Comparison of ENCODE assay signal across 13 cellular contexts in the genomic region with DNA sequence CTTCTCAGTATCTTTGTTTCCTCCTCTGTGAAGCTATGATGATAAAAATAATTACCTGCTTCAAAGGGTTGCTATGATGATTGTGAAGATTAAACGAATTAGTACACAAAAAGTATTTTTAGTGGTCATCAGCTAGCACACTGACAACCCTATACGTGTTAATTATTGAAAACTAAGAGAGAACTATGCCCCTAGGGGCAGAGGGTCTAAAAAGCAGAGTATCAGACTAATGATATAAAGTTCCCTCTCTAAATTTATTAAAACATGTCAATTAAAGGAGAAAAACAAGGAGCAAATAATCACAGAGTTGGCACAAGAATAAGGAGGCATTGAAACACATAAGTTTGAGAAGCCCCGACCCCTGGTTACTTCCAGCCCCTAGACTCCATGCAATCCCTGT. TPM values are rescaled to one million over a fixed set of nuclear protein-coding genes. Genes with fewer than 3 reads are reported as not detected.
A peak's percentile ranks its signal among the peaks of the same experiment; 100 is the strongest.
DNase-seq lines count a peak whose midpoint lies in the region; ATAC-seq and TF ChIP-seq lines count a peak whose summit lies in the region.
"Had no signal": no experiment of that assay in that cellular context is flagged by ENCODE, and none has a peak within 500 bp of the region (broad histone marks: within the 10 kb centered on the region; RNA-seq: fewer than 3 reads in every experiment).

No MANE protein-coding gene starts in this region.

- H3K9me3 Mint-ChIP-seq in HFFc6 = no peaks in the 10 kb centered on the region
- no peaks in the 10 kb centered on the region for H3K9me3 Mint-ChIP-seq in brain
- no peaks in the 10 kb centered on the region for H3K9me3 Mint-ChIP-seq in progenitor cell of endocrine pancreas (ENCODE audit: low read depth)
- H3K9me3 Mint-ChIP-seq in WTC11 = no peaks in the 10 kb centered on the region
- H3K9me3 Mint-ChIP-seq: CD4-positive, alpha-beta T cell had no signal

- POLR2A ChIA-PET in A673 (lab: Charles Lee; ENCODE audit: low non-redundant PET) = no interaction called here
- POLR2A ChIA-PET in WTC11 (lab: Charles Lee) = no interaction called here

- TF ChIP-seq CTCF in A673 (conservative IDR thresholded peaks at IDR 0.05; ENCODE audit: low read depth, low read length) (0 out of 2 replicates have a peak, but pooled peaks have one; percentile 17), HFFc6 (IDR thresholded peaks at IDR 0.05) (0 out of 2 replicates have a peak, but pooled peaks have one; percentile 14), brain (conservative IDR thresholded peaks at IDR 0.05) (no peak), progenitor cell of endocrine pancreas (IDR thresholded peaks at IDR 0.05; ENCODE audit: unreplicated experiment) (peak; percentile 30), WTC11 (IDR thresholded peaks at IDR 0.05) (no peak)

- no peak overlapping the region for H3K4me3 Mint-ChIP-seq in HFFc6
- H3K4me3 Mint-ChIP-seq in brain = no peak overlapping the region
- no peak overlapping the region for H3K4me3 Mint-ChIP-seq in progenitor cell of endocrine pancreas (ENCODE audit: low read depth)
- no peak overlapping the region for H3K4me3 Mint-ChIP-seq in WTC11
- H3K4me3 Mint-ChIP-seq: B cell; CD4-positive, alpha-beta T cell had no signal

- intact Hi-C loops in A673 (cut with micrococcal nuclease; ENCODE audit: unreplicated experiment) = loop anchor here (10.0 kb wide), 1 partner anchor 301 kb away; no protein-coding TSS in a partner anchor

- H3K27me3 ChIP-seq in A673 (replicated peaks; ENCODE audit: insufficient read depth, low read depth, low read length, poor library complexity) = no peaks in the 10 kb centered on the region

- no peaks in the 10 kb centered on the region for H3K9me3 ChIP-seq in A673 (ENCODE audit: low read depth, low read length, poor library complexity, severe bottlenecking)
- H3K9me3 ChIP-seq: HAP-1 had no signal

- CTCF ChIA-PET in A673 (lab: Charles Lee) = no interaction called here
- CTCF ChIA-PET in WTC11 (lab: Charles Lee) = interaction anchor here (0.6 to 2.8 kb wide), 4 partner anchors 17 to 253 kb away, joined by 4 to 15 read pairs (median 6); no protein-coding TSS in a partner anchor

- H3K4me1 ChIP-seq in A673 (ENCODE audit: insufficient read depth, low read length, poor library complexity, severe bottlenecking) = peaks cover 12% of the 10 kb centered on the region
- H3K4me1 ChIP-seq: HAP-1 had no signal

- no peak overlapping the region for H3K4me3 ChIP-seq in A673 (ENCODE audit: low read depth, low read length, poor library complexity, severe bottlenecking)
- H3K4me3 ChIP-seq: HAP-1 had no signal

- no TSS peak for BruUV-seq in A673 (replicated peaks; lab: Mats Ljungman, UMichigan)

- no peak for DNase-seq in A673 (ENCODE audit: low spot score)
- no peak for DNase-seq in HFFc6
- no peak for DNase-seq in progenitor cell of endocrine pancreas (ENCODE audit: low spot score, unreplicated experiment)
- DNase-seq in SKM-1 treated with dmso at 0.1 percent for 144 hours (lab: John Stamatoyannopoulos, UW; ENCODE audit: unreplicated experiment) = no peak
- no peak for DNase-seq in WTC11 (ENCODE audit: low spot score)
- DNase-seq: C1 segment of cervical spinal cord; CD4-positive, alpha-beta T cell; DMS79 treated with DMSO at 0.1 percent for 48 hours; EL had no signal

- H3K27me3 Mint-ChIP-seq in HFFc6 (ENCODE audit: insufficient read depth) = no peaks in the 10 kb centered on the region
- peaks cover 3% of the 10 kb centered on the region for H3K27me3 Mint-ChIP-seq in brain
- peaks cover 73% of the 10 kb centered on the region for H3K27me3 Mint-ChIP-seq in progenitor cell of endocrine pancreas
- no peaks in the 10 kb centered on the region for H3K27me3 Mint-ChIP-seq in WTC11 (ENCODE audit: low read depth)
- H3K27me3 Mint-ChIP-seq: B cell had no signal

- no peaks in the 10 kb centered on the region for H3K36me3 Mint-ChIP-seq in HFFc6 (ENCODE audit: low read depth)
- H3K36me3 Mint-ChIP-seq in brain = no peaks in the 10 kb centered on the region
- H3K36me3 Mint-ChIP-seq in progenitor cell of endocrine pancreas (ENCODE audit: insufficient read depth) = no peaks in the 10 kb centered on the region
- H3K36me3 Mint-ChIP-seq in WTC11 = no peaks in the 10 kb centered on the region

- no peak overlapping the region for H3K27ac ChIP-seq in A673 (ENCODE audit: low read depth, low read length, poor library complexity, severe bottlenecking)

- peaks cover 52% of the 10 kb centered on the region for H3K4me1 Mint-ChIP-seq in HFFc6 (ENCODE audit: low read depth)
- peaks cover 48% of the 10 kb centered on the region for H3K4me1 Mint-ChIP-seq in brain
- peaks cover 49% of the 10 kb centered on the region for H3K4me1 Mint-ChIP-seq in progenitor cell of endocrine pancreas (ENCODE audit: low read depth)
- H3K4me1 Mint-ChIP-seq in WTC11 = peaks cover 42% of the 10 kb centered on the region
- H3K4me1 Mint-ChIP-seq: B cell had no signal

- H3K27ac Mint-ChIP-seq in HFFc6 (no peak overlapping the region), brain (peak overlapping the region in 4 of 5 experiments; percentile 19 to 56 (median 41)), progenitor cell of endocrine pancreas (no peak overlapping the region), WTC11 (no peak overlapping the region)
- H3K27ac Mint-ChIP-seq: B cell; CD4-positive, alpha-beta T cell had no signal

- H3K36me3 ChIP-seq in A673 (ENCODE audit: insufficient read depth, low read length, poor library complexity, severe bottlenecking) = no peaks in the 10 kb centered on the region
- H3K36me3 ChIP-seq: HAP-1 had no signal

- ATAC-seq in WTC11 = no peak
- no peak for ATAC-seq in GM18517 (IDR thresholded peaks at IDR 0.05; ENCODE audit: unreplicated experiment)

TF ChIP-seq in WTC11, 78 proteins besides CTCF, POLR2A, EP300 and RAD21:
- TF ChIP-seq OVOL2 (CRISPR knock-in tag; IDR thresholded peaks at IDR 0.05; ENCODE audit: borderline replicate concordance) (no peak), SMAD3 (CRISPR knock-in tag; IDR thresholded peaks at IDR 0.05; ENCODE audit: borderline replicate concordance) (no peak), JUN (CRISPR knock-in tag; IDR thresholded peaks at IDR 0.05) (no peak), E2F5 (CRISPR knock-in tag; IDR thresholded peaks at IDR 0.05) (no peak), AFF4 (CRISPR knock-in tag; IDR thresholded peaks at IDR 0.05; ENCODE audit: borderline replicate concordance) (no peak)
- TF ChIP-seq, protein P1, sequence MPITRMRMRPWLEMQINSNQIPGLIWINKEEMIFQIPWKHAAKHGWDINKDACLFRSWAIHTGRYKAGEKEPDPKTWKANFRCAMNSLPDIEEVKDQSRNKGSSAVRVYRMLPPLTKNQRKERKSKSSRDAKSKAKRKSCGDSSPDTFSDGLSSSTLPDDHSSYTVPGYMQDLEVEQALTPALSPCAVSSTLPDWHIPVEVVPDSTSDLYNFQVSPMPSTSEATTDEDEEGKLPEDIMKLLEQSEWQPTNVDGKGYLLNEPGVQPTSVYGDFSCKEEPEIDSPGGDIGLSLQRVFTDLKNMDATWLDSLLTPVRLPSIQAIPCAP (CRISPR knock-in tag; IDR thresholded peaks at IDR 0.05) = no peak
TF ChIP-seq in WTC11: peak in this region for 0.

RNA-seq across cellular contexts. Expression of gene ADD3, which starts 34.4 kb away (rescaled TPM):
- total RNA-seq in A673 (2021) (80.5 and 82.9 TPM in 2 replicates), progenitor cell of endocrine pancreas (111 and 117 TPM in 2 replicates), WTC11 (2021) (86.7 to 95.7 TPM (median 88.3 TPM) in 3 replicates)
- total RNA-seq in HFFc6 (2021; fragmentation: NEBNext Ultra II Directional; extraction: Animal tissue kit (Norgen Biotek cat#: 25700)) = 10 to 100 TPM; 46.4 to 57.4 (median 51.5) TPM
- 36.6 TPM for polyA plus RNA-seq in brain (ENCODE audit: insufficient read depth, low read depth, low replicate concordance)

RNA-seq across cellular contexts. Expression of gene XPNPEP1, which starts 50.1 kb away (rescaled TPM):
- total RNA-seq in A673 (2021) = 65.4 and 72.5 TPM in 2 replicates
- 10 to 100 TPM; 54.1 to 62.7 (median 58.9) TPM for total RNA-seq in HFFc6 (2021; fragmentation: NEBNext Ultra II Directional; extraction: Animal tissue kit (Norgen Biotek cat#: 25700))
- 43.1 TPM for polyA plus RNA-seq in brain (ENCODE audit: insufficient read depth, low read depth, low replicate concordance)
- 40.0 and 66.8 TPM in 2 replicates for total RNA-seq in progenitor cell of endocrine pancreas
- 57.1 to 60.2 TPM (median 59.3 TPM) in 3 replicates for total RNA-seq in WTC11 (2021)

Comparison
In these comparisons a context has a peak if more than half of its experiments do, and no peak if none do; other contexts are left out.
1. CTCF ChIP-seq: peak in A673 (single experiment), HFFc6 (single experiment) and progenitor cell of endocrine pancreas (single experiment); none in brain (0 of 2) and WTC11 (single experiment).
2. H3K27ac Mint-ChIP-seq: peak in brain (4 of 5); none in HFFc6 (single experiment), progenitor cell of endocrine pancreas (single experiment) and WTC11 (single experiment).